ENCODE assay signal across 30 cellular contexts in the genomic region with DNA sequence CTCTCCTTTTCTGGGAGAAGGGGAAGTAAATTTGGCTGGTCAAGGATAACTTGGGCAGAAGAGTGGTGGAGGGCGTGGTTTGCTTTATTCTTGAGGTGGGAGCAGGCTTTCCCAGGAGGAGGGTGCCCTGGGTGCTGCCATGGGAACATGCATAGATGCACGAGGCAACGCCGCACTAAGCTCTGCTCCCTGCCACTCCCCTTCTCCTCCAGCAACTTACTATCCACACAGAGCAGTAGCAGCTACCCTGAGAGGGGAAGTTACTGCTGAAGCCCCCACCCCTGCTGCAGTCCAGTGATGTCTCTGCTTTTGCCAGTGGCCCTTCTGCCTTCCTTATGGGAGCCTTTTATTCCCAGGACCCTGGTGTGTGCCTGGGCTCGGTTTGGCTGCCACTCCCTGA.
"Had no signal": no experiment of that assay in that cellular context is flagged by ENCODE, and none has a peak within 500 bp of the region (broad histone marks: within the 10 kb centered on the region; RNA-seq: fewer than 3 reads in every experiment).

No MANE protein-coding gene starts in this region.

- H3K9me3 Mint-ChIP-seq: activated B cell treated with CpG ODN at 0.5 μM for 24 hours; activated CD8-positive, alpha-beta T cell treated with anti-CD3 and anti-CD28 coated beads for 36 hours; activated T-cell treated with anti-CD3 and anti-CD28 coated beads, Interleukin-2, amount 50 U/mL, for 4 hours; activated T-helper 17 cell treated with anti-CD3 and anti-CD28 coated beads, Interleukin-2, amount 50 U/mL, for 72 hours; central memory CD8-positive, alpha-beta T cell; dendritic cell treated with granulocyte-macrophage colony-stimulating factor and Interleukin-4, amounts not matched to agents 40 ng/mL and 50 ng/mL, for 4 days had no signal

- H3K9me3 ChIP-seq: esophagus muscularis mucosa, gastrocnemius medialis, heart left ventricle had no signal

- H3K4me3 ChIP-seq: coronary artery, dorsolateral prefrontal cortex, esophagus muscularis mucosa, gastrocnemius medialis, heart left ventricle had no signal

- H3K36me3 ChIP-seq: brain microvascular endothelial cell, esophagus muscularis mucosa, gastrocnemius medialis, heart left ventricle had no signal

- H3K4me1 Mint-ChIP-seq: activated B cell treated with CpG ODN at 0.5 μM for 24 hours; activated T-helper 17 cell treated with anti-CD3 and anti-CD28 coated beads, Interleukin-2, amount 50 U/mL, for 72 hours; central memory CD8-positive, alpha-beta T cell had no signal

- H3K27me3 ChIP-seq: brain microvascular endothelial cell had no signal

- DNase-seq: activated B cell treated with CpG ODN at 0.5 μM for 24 hours; activated CD4-positive, alpha-beta T cell treated with anti-CD3 and anti-CD28 coated beads for 36 hours; activated CD4-positive, alpha-beta T cell treated with anti-CD3 and anti-CD28 coated beads, Interleukin-2, amount 50 U/mL, for 1 hour; activated CD4-positive, alpha-beta T cell treated with anti-CD3 and anti-CD28 coated beads, Interleukin-2, amount 50 U/mL, for 48 hours; activated CD4-positive, CD25-positive, alpha-beta regulatory T cell treated with anti-CD3 and anti-CD28 coated beads, Interleukin-2, amount 50 U/mL, for 72 hours; activated CD8-positive, alpha-beta memory T cell treated with anti-CD3 and anti-CD28 coated beads for 24 hours; activated CD8-positive, alpha-beta T cell treated with anti-CD3 and anti-CD28 coated beads for 36 hours; activated effector memory CD4-positive, alpha-beta T cell treated with Interleukin-2 at 50 U/mL for 16 hours; activated gamma-delta T cell treated with Interleukin-2 at 50 U/mL for 16 hours; activated naive CD4-positive, alpha-beta T cell treated with anti-CD3 and anti-CD28 coated beads, Interleukin-2, amount 50 U/mL, for 16 hours; activated naive CD4-positive, alpha-beta T cell treated with Interleukin-2 at 50 U/mL for 16 hours; activated T-cell treated with anti-CD3 and anti-CD28 coated beads, Interleukin-2, amount 50 U/mL, for 4 hours; amniotic stem cell; anterior cingulate cortex; brain microvascular endothelial cell; dorsolateral prefrontal cortex; effector memory CD4-positive, alpha-beta T cell; erythroblast; foreskin keratinocyte; gastrocnemius medialis; glutamatergic neuron; heart left ventricle; T-helper 1 cell; T-helper 2 cell had no signal

- H3K36me3 Mint-ChIP-seq: activated naive CD8-positive, alpha-beta T cell had no signal

- H3K4me1 ChIP-seq: foreskin keratinocyte, gastrocnemius medialis had no signal

- H3K4me3 Mint-ChIP-seq: activated B cell treated with CpG ODN at 0.5 μM for 24 hours; activated CD4-positive, alpha-beta T cell treated with anti-CD3 and anti-CD28 coated beads for 36 hours; activated CD8-positive, alpha-beta T cell treated with anti-CD3 and anti-CD28 coated beads for 36 hours; activated naive CD8-positive, alpha-beta T cell; activated T-cell treated with anti-CD3 and anti-CD28 coated beads, Interleukin-2, amount 50 U/mL, for 4 hours; activated T-helper 17 cell treated with anti-CD3 and anti-CD28 coated beads, Interleukin-2, amount 50 U/mL, for 72 hours; central memory CD8-positive, alpha-beta T cell; dendritic cell treated with granulocyte-macrophage colony-stimulating factor and Interleukin-4, amounts not matched to agents 40 ng/mL and 50 ng/mL, for 4 days had no signal

- H3K27ac Mint-ChIP-seq: activated B cell treated with CpG ODN at 0.5 μM for 24 hours; activated CD4-positive, alpha-beta T cell treated with anti-CD3 and anti-CD28 coated beads for 36 hours; activated CD8-positive, alpha-beta T cell treated with anti-CD3 and anti-CD28 coated beads for 36 hours; activated naive CD8-positive, alpha-beta T cell; activated T-helper 17 cell treated with anti-CD3 and anti-CD28 coated beads, Interleukin-2, amount 50 U/mL, for 72 hours; dendritic cell treated with granulocyte-macrophage colony-stimulating factor and Interleukin-4, amounts not matched to agents 40 ng/mL and 50 ng/mL, for 4 days had no signal

- H3K27ac ChIP-seq: brain microvascular endothelial cell, coronary artery, dorsolateral prefrontal cortex, esophagus muscularis mucosa, foreskin keratinocyte, gastrocnemius medialis, heart left ventricle had no signal
